ENCODE assay signal across 1 cellular context in the genomic region with DNA sequence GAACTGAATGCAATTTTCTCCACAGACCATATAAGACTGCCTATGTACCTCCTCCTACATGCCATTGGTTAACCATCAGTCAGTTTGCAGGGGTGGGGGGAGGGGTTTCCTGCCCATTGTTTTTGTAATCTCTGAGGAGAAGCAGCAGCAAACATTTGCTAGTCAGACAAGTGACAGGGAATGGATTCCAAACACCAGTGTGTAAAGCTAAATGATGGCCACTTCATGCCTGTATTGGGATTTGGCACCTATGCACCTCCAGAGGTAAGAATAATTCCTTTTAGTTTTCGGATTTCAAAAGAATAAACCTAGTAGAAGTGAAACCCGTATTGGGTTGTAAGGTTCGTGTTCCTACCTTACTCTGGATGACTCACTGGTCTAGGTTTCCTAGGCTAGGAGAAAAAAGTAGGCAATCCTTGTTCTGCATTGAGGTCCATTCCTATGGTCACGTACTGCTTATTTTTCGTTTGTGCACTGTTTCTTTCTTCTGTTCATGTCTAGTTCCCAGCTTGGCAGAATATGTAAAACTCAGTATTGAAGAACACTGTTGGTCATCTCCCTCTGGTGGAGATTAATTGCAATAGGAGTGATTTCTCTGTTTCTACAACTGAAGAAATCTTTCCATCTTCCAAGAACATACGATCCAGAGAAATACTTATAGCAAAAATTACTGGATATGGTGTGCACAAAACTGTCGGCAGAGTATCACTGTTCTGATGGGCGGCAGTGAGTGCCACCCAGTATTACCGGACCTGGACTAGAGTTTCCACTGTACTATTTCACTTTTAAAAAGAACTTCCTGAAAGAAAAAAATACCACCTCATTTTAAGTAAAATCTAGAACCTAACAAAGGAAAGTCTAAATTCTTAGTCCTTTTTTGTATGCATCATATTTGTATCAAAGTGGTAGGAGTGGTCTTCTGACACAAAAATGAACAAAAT.
TF ChIP-seq lines count a peak whose summit lies in the region.

AKR1C3 (plus strand) TSS at position 150 of the 941 bp plus-strand sequence; CDS start at position 181, 31 bp downstream.

TF ChIP-seq in HepG2, 621 proteins besides CTCF, POLR2A, EP300 and RAD21 (continued from another document and continues in another):
- TF ChIP-seq ZNF777 (CRISPR knock-in tag; IDR thresholded peaks at IDR 0.05) (no peak), ZNF430 (CRISPR knock-in tag; IDR thresholded peaks at IDR 0.05) (no peak), TRIM24 (CRISPR knock-in tag; IDR thresholded peaks at IDR 0.05) (no peak), FOXA3 (CRISPR knock-in tag; IDR thresholded peaks at IDR 0.05) (peak; percentile 40; the same call in 1 of the 2 replicates), GATA4 (IDR thresholded peaks at IDR 0.05; ENCODE audit: borderline replicate concordance, low read depth) (no peak), ZKSCAN8 (CRISPR knock-in tag; IDR thresholded peaks at IDR 0.05; ENCODE audit: borderline replicate concordance) (no peak), ZNF766 (CRISPR knock-in tag; IDR thresholded peaks at IDR 0.05; ENCODE audit: borderline replicate concordance) (no peak), POLR2AphosphoS5 (IDR thresholded peaks at IDR 0.05; ENCODE audit: low read depth, low read length) (peak; percentile 94), BHLHE40 (IDR thresholded peaks at IDR 0.05; ENCODE audit: low read length) (no peak), POGZ (CRISPR knock-in tag; IDR thresholded peaks at IDR 0.05) (peak; percentile 88), ZNF644 (CRISPR knock-in tag; IDR thresholded peaks at IDR 0.05; ENCODE audit: low read depth) (no peak), ZSCAN21 (CRISPR knock-in tag; IDR thresholded peaks at IDR 0.05; ENCODE audit: borderline replicate concordance) (no peak), ZSCAN31 (CRISPR knock-in tag; IDR thresholded peaks at IDR 0.05; ENCODE audit: low read depth) (no peak), ZFAT (CRISPR knock-in tag; conservative IDR thresholded peaks at IDR 0.05) (no peak), ZNF264 (CRISPR knock-in tag; IDR thresholded peaks at IDR 0.05) (0 out of 2 replicates have a peak, but pooled peaks have one; percentile 26), BCL6 (CRISPR knock-in tag; IDR thresholded peaks at IDR 0.05) (no peak), ZBTB44 (CRISPR knock-in tag; IDR thresholded peaks at IDR 0.05) (no peak), ZNF709 (CRISPR knock-in tag; IDR thresholded peaks at IDR 0.05) (peak; percentile 68; the same call in 1 of the 2 replicates), SIN3A (IDR thresholded peaks at IDR 0.05; ENCODE audit: borderline replicate concordance, low read depth, low read length) (0 out of 2 replicates have a peak, but pooled peaks have one; percentile 61), HMG20A (CRISPR knock-in tag; IDR thresholded peaks at IDR 0.05; ENCODE audit: borderline replicate concordance) (peak; percentile 60; the same call in 1 of the 2 replicates), PHF5A (CRISPR knock-in tag; IDR thresholded peaks at IDR 0.05; ENCODE audit: low read depth, unreplicated experiment) (no peak), CEBPZ (IDR thresholded peaks at IDR 0.05; ENCODE audit: low read length) (no peak), RFX3 (CRISPR knock-in tag; IDR thresholded peaks at IDR 0.05) (no peak)
- TF ChIP-seq, protein P1, sequence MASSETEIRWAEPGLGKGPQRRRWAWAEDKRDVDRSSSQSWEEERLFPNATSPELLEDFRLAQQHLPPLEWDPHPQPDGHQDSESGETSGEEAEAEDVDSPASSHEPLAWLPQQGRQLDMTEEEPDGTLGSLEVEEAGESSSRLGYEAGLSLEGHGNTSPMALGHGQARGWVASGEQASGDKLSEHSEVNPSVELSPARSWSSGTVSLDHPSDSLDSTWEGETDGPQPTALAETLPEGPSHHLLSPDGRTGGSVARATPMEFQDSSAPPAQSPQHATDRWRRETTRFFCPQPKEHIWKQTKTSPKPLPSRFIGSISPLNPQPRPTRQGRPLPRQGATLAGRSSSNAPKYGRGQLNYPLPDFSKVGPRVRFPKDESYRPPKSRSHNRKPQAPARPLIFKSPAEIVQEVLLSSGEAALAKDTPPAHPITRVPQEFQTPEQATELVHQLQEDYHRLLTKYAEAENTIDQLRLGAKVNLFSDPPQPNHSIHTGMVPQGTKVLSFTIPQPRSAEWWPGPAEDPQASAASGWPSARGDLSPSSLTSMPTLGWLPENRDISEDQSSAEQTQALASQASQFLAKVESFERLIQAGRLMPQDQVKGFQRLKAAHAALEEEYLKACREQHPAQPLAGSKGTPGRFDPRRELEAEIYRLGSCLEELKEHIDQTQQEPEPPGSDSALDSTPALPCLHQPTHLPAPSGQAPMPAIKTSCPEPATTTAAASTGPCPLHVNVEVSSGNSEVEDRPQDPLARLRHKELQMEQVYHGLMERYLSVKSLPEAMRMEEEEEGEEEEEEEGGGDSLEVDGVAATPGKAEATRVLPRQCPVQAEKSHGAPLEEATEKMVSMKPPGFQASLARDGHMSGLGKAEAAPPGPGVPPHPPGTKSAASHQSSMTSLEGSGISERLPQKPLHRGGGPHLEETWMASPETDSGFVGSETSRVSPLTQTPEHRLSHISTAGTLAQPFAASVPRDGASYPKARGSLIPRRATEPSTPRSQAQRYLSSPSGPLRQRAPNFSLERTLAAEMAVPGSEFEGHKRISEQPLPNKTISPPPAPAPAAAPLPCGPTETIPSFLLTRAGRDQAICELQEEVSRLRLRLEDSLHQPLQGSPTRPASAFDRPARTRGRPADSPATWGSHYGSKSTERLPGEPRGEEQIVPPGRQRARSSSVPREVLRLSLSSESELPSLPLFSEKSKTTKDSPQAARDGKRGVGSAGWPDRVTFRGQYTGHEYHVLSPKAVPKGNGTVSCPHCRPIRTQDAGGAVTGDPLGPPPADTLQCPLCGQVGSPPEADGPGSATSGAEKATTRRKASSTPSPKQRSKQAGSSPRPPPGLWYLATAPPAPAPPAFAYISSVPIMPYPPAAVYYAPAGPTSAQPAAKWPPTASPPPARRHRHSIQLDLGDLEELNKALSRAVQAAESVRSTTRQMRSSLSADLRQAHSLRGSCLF (CRISPR knock-in tag; IDR thresholded peaks at IDR 0.05; ENCODE audit: borderline replicate concordance): no peak
- TF ChIP-seq, protein P2, sequence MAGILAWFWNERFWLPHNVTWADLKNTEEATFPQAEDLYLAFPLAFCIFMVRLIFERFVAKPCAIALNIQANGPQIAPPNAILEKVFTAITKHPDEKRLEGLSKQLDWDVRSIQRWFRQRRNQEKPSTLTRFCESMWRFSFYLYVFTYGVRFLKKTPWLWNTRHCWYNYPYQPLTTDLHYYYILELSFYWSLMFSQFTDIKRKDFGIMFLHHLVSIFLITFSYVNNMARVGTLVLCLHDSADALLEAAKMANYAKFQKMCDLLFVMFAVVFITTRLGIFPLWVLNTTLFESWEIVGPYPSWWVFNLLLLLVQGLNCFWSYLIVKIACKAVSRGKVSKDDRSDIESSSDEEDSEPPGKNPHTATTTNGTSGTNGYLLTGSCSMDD (CRISPR knock-in tag; IDR thresholded peaks at IDR 0.05): no peak
- TF ChIP-seq, protein P3, sequence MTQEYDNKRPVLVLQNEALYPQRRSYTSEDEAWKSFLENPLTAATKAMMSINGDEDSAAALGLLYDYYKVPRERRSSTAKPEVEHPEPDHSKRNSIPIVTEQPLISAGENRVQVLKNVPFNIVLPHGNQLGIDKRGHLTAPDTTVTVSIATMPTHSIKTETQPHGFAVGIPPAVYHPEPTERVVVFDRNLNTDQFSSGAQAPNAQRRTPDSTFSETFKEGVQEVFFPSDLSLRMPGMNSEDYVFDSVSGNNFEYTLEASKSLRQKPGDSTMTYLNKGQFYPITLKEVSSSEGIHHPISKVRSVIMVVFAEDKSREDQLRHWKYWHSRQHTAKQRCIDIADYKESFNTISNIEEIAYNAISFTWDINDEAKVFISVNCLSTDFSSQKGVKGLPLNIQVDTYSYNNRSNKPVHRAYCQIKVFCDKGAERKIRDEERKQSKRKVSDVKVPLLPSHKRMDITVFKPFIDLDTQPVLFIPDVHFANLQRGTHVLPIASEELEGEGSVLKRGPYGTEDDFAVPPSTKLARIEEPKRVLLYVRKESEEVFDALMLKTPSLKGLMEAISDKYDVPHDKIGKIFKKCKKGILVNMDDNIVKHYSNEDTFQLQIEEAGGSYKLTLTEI (CRISPR knock-in tag; conservative IDR thresholded peaks at IDR 0.05): no peak
- TF ChIP-seq, protein P4, sequence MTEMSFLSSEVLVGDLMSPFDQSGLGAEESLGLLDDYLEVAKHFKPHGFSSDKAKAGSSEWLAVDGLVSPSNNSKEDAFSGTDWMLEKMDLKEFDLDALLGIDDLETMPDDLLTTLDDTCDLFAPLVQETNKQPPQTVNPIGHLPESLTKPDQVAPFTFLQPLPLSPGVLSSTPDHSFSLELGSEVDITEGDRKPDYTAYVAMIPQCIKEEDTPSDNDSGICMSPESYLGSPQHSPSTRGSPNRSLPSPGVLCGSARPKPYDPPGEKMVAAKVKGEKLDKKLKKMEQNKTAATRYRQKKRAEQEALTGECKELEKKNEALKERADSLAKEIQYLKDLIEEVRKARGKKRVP (CRISPR knock-in tag; IDR thresholded peaks at IDR 0.05): no peak; a peak in 1 of 4 replicates
- TF ChIP-seq, protein P5, sequence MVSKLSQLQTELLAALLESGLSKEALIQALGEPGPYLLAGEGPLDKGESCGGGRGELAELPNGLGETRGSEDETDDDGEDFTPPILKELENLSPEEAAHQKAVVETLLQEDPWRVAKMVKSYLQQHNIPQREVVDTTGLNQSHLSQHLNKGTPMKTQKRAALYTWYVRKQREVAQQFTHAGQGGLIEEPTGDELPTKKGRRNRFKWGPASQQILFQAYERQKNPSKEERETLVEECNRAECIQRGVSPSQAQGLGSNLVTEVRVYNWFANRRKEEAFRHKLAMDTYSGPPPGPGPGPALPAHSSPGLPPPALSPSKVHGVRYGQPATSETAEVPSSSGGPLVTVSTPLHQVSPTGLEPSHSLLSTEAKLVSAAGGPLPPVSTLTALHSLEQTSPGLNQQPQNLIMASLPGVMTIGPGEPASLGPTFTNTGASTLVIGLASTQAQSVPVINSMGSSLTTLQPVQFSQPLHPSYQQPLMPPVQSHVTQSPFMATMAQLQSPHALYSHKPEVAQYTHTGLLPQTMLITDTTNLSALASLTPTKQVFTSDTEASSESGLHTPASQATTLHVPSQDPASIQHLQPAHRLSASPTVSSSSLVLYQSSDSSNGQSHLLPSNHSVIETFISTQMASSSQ (IDR thresholded peaks at IDR 0.05; ENCODE audit: low read depth): no peak
- TF ChIP-seq, protein P5 (CRISPR knock-in tag; IDR thresholded peaks at IDR 0.05; ENCODE audit: borderline replicate concordance): peak; percentile 37; the same call in 1 of the 2 replicates
- TF ChIP-seq, protein P6, sequence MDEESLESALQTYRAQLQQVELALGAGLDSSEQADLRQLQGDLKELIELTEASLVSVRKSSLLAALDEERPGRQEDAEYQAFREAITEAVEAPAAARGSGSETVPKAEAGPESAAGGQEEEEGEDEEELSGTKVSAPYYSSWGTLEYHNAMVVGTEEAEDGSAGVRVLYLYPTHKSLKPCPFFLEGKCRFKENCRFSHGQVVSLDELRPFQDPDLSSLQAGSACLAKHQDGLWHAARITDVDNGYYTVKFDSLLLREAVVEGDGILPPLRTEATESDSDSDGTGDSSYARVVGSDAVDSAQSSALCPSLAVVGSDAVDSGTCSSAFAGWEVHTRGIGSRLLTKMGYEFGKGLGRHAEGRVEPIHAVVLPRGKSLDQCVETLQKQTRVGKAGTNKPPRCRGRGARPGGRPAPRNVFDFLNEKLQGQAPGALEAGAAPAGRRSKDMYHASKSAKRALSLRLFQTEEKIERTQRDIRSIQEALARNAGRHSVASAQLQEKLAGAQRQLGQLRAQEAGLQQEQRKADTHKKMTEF (CRISPR knock-in tag; IDR thresholded peaks at IDR 0.05): peak; percentile 46; the same call in 1 of the 2 replicates
